ENCODE assay signal across 8 cellular contexts in the genomic region with DNA sequence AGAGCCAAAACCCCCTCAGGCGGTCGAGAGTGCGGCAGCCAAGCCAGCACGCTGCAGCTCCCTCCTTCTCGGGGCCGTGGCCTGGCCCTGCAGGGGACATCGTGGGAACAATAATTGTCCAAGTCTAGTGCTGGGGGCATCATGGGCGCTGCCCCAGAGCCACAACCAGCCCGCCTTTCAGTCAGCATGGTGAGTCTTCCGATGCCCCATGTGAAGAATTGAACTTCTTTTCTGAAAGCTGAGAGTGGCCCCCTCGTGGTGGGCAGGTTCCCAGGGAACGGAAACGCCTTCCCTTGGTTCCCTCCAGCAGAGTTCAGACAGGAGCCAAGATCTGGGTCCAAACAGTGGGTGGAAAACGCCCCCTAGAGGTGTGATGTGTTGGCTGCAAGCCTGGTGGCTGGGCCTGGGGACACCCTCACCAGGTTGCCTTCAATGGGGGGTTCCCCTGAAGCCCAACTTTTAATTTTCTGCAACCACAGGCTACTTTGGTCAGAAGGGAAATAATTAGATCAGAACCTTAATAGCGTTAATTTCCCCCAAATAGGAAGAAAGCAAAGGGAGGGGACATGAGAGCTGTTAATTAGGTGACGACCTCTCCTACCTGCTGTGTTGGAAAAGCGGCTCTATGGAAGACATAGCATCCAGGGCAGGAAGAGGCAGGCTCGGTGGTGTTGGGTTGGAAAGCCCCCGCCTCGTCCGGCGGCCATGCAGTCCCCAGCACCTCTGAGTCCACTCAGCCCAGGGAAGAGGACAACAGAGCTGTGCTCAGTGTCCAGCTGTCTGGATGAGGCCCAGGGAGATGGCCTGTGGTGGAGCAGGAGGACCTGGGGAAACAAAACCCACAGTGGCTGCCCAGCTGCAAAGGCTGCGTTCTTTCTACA. TPM values are rescaled to one million over a fixed set of nuclear protein-coding genes. Genes with fewer than 3 reads are reported as not detected.
DNase-seq lines count a peak whose midpoint lies in the region; ATAC-seq and TF ChIP-seq lines count a peak whose summit lies in the region.

No MANE protein-coding gene starts in this region.

- H3K36me3 ChIP-seq in osteoblast (ENCODE audit: insufficient read depth, low read length) = no peaks in the 10 kb centered on the region
- no peaks in the 10 kb centered on the region for H3K36me3 ChIP-seq in tibial nerve

- no peak overlapping the region for H2AFZ ChIP-seq in osteoblast (ENCODE audit: low read length)

- no peak overlapping the region for H3K27ac ChIP-seq in foreskin keratinocyte
- H3K27ac ChIP-seq in osteoblast (ENCODE audit: low read depth, low read length) = no peak overlapping the region
- H3K27ac ChIP-seq in tibial nerve = peak overlapping the region in 1 of 4 donors; percentile 98

- H3K79me2 ChIP-seq in osteoblast (ENCODE audit: insufficient read depth, low read length) = no peaks in the 10 kb centered on the region

- TF ChIP-seq POLR2A in tibial nerve (IDR thresholded peaks at IDR 0.05) = no peak

- DNase-seq in ELR (ENCODE audit: low read depth) = peak; percentile 98
- DNase-seq in NAMALWA (ENCODE audit: low spot score) = peak; percentile 90
- DNase-seq in SIG-M5 (lab: John Stamatoyannopoulos, UW) = peak; percentile 34
- peak; percentile 48 for DNase-seq in activated T-helper 9 cell treated with anti-CD3 and anti-CD28 coated beads, Interleukin-2, amount 50 U/mL, for 16 hours (ENCODE audit: low read depth)
- peak; percentile 55 to 75 for DNase-seq in foreskin keratinocyte
- peak; percentile 98 for DNase-seq in osteoblast (ENCODE audit: insufficient read length, low spot score, missing footprints)
- peak; percentile 60 to 81 for DNase-seq in tibial nerve (ENCODE audit: low spot score in 2 of 2)

- WGBS in tibial nerve, 2 donors = 32 to 37% methylated on average over 19 to 22 of the region's 23 CpGs

- H3K9me3 ChIP-seq in osteoblast (ENCODE audit: low read depth, low read length) (no peaks in the 10 kb centered on the region), tibial nerve (no peaks in the 10 kb centered on the region)

- H3K4me2 ChIP-seq in osteoblast (ENCODE audit: insufficient read depth, low read length) = no peak overlapping the region

- H3K4me3 ChIP-seq in osteoblast (ENCODE audit: insufficient read depth, low read length) (no peak overlapping the region), tibial nerve (no peak overlapping the region)

- H3K27me3 ChIP-seq in foreskin keratinocyte (no peaks in the 10 kb centered on the region), osteoblast (ENCODE audit: insufficient read depth, low read length) (peaks cover 15% of the 10 kb centered on the region), tibial nerve (peaks cover 0 to 1% of the 10 kb centered on the region in 2 donors)

- H3K4me1 ChIP-seq in foreskin keratinocyte (no peaks in the 10 kb centered on the region), osteoblast (ENCODE audit: insufficient read depth, low read length) (peaks cover 4% of the 10 kb centered on the region), tibial nerve (peaks cover 0 to 43% (median 8%) of the 10 kb centered on the region in 4 donors)

- ATAC-seq in foreskin keratinocyte (peak; percentile 34), HG02840 (IDR thresholded peaks at IDR 0.05; ENCODE audit: low FRiP score, unreplicated experiment) (no peak)

- no peak for TF ChIP-seq EP300 in tibial nerve (IDR thresholded peaks at IDR 0.05)

- TF ChIP-seq CTCF in foreskin keratinocyte (conservative IDR thresholded peaks at IDR 0.05) (peak; percentile 100), osteoblast (IDR thresholded peaks at IDR 0.05; ENCODE audit: extremely low read depth, low read depth, low read length) (peak; percentile 97), tibial nerve (IDR thresholded peaks at IDR 0.05) (peak; percentile 79 to 93 (median 89))

- no peaks in the 10 kb centered on the region for H4K20me1 ChIP-seq in osteoblast (ENCODE audit: insufficient read depth, low read length)

RNA-seq across cellular contexts. Expression of gene MRGBP, which starts 4.7 kb away (rescaled TPM):
- 25.3 and 26.5 TPM in 2 replicates for total RNA-seq in foreskin keratinocyte
- 20.5 and 23.1 TPM in 2 replicates for polyA plus RNA-seq in foreskin keratinocyte
- 14.1 and 15.2 TPM in 2 replicates for total RNA-seq in osteoblast
- 10 to 100 TPM; 12.0 to 15.3 (median 13.6) TPM for total RNA-seq in tibial nerve

RNA-seq across cellular contexts. Expression of gene OGFR, which starts 13.1 kb away (rescaled TPM):
- total RNA-seq in foreskin keratinocyte = 45.2 and 46.3 TPM in 2 replicates
- polyA plus RNA-seq in foreskin keratinocyte = 45.9 and 54.3 TPM in 2 replicates
- total RNA-seq in osteoblast = 32.4 and 39.1 TPM in 2 replicates
- total RNA-seq in tibial nerve = 100 to 1,000 TPM in 1 of 4 donors, 10 to 100 TPM in 3; 67.1 to 108 (median 80.8) TPM

RNA-seq across cellular contexts. Expression of gene COL9A3, which starts 25.3 kb away (rescaled TPM):
- total RNA-seq in foreskin keratinocyte = 10.1 and 10.8 TPM in 2 replicates
- polyA plus RNA-seq in foreskin keratinocyte = 13.9 and 14.4 TPM in 2 replicates
- not detected in 2 replicates for total RNA-seq in osteoblast
- total RNA-seq in tibial nerve = 10 to 100 TPM; 51.3 to 81.2 (median 63.5) TPM

Comparison
In these comparisons a context has a peak if more than half of its experiments do, and no peak if none do; other contexts are left out.
1. DNase-seq: peak in every context shown above with its lines; median percentile 98 in ELR; 98 in osteoblast; 90 in NAMALWA; 70 in tibial nerve; 65 in foreskin keratinocyte; 48 in activated T-helper 9 cell treated with anti-CD3 and anti-CD28 coated beads, Interleukin-2, amount 50 U/mL, for 16 hours; 34 in SIG-M5.
2. RNA of gene COL9A3, which starts 25.3 kb away (total RNA-seq): 51.3 to 81.2 TPM in tibial nerve and 10.1 to 10.8 TPM in foreskin keratinocyte; not detected in osteoblast; every median in the first group is over 10 times any median in the second.
3. Peak in every context shown above with its lines, with median percentiles within 50 percentile points of each other: CTCF ChIP-seq.